In genomic region chr10:101297901-101298451, GRCh38 we compare ENCODE assay signal across 8 cellular contexts. TPM values are rescaled to one million over a fixed set of nuclear protein-coding genes. Genes with fewer than 3 reads are reported as not detected.
A peak's percentile ranks its signal among the peaks of the same experiment; 100 is the strongest.
DNase-seq lines count a peak whose midpoint lies in the region; ATAC-seq, FAIRE-seq and TF ChIP-seq lines count a peak whose summit lies in the region.

No MANE protein-coding gene starts in this region.

- peak; percentile 37 for DNase-seq in SIG-M5 treated with dmso at 0.1 percent for 504 hours (lab: John Stamatoyannopoulos, UW; ENCODE audit: unreplicated experiment)
- no peak for DNase-seq in SIG-M5 (lab: John Stamatoyannopoulos, UW)
- DNase-seq in NCI-H460 (ENCODE audit: extremely low read depth, low read depth) = peak; percentile 41
- peak; percentile 92 for DNase-seq in activated CD8-positive, alpha-beta memory T cell treated with anti-CD3 and anti-CD28 coated beads for 24 hours
- peak; percentile 65 for DNase-seq in endothelial cell of umbilical vein (ENCODE audit: low read depth, low spot score)
- DNase-seq in stimulated activated naive CD4-positive, alpha-beta T cell treated with Interleukin-2 at 50 U/mL for 16 hours (lab: John Stamatoyannopoulos, UW) = peak; percentile 62

- no peak overlapping the region for H3K4me3 Mint-ChIP-seq in nephron

- POLR2A ChIA-PET in endothelial cell of umbilical vein (lab: Charles Lee) = no interaction called here

- H3K27ac Mint-ChIP-seq in nephron = peak overlapping the region in 2 of 3 experiments; percentile 20 to 31

- ATAC-seq in HG03108 (IDR thresholded peaks at IDR 0.05; ENCODE audit: unreplicated experiment) = no peak

- no peak overlapping the region for H3K4me2 ChIP-seq in endothelial cell of umbilical vein (ENCODE audit: insufficient read depth, low read length)

- CTCF ChIA-PET in endothelial cell of umbilical vein (lab: Charles Lee) = interaction anchor here (0.6 to 10.8 kb wide), 19 partner anchors 8 to 424 kb away, joined by 3 to 156 read pairs (median 5); no protein-coding TSS in a partner anchor

- H3K9ac ChIP-seq in endothelial cell of umbilical vein (replicated peaks; ENCODE audit: extremely low read depth, insufficient read depth, low read length) = no peak overlapping the region

- FAIRE-seq in endothelial cell of umbilical vein (lab: Jason Lieb, UNC) = peak; percentile 26

- H3K36me3 ChIP-seq in endothelial cell of umbilical vein (ENCODE audit: control insufficient read depth in 2 of 2, extremely low read depth in 1 of 2, insufficient read depth in 2 of 2, low read length in 2 of 2) = no peaks in the 10 kb centered on the region

- H3K9me1 ChIP-seq in endothelial cell of umbilical vein (replicated peaks; ENCODE audit: control insufficient read depth, extremely low read depth, insufficient read depth, low read length) = no peaks in the 10 kb centered on the region

- H3K27me3 ChIP-seq in endothelial cell of umbilical vein (ENCODE audit: control insufficient read depth in 2 of 2, insufficient read depth in 2 of 2, low read length in 2 of 2) = peaks cover 17 to 37% of the 10 kb centered on the region in 2 experiments

- H4K20me1 ChIP-seq in endothelial cell of umbilical vein (replicated peaks; ENCODE audit: control insufficient read depth, extremely low read depth, insufficient read depth, low read length) = no peaks in the 10 kb centered on the region

- intact Hi-C loops in endothelial cell of umbilical vein (cut with micrococcal nuclease) = no loop called here

- TF ChIP-seq CTCF in endothelial cell of umbilical vein (IDR thresholded peaks at IDR 0.05; ENCODE audit: extremely low read depth in 1 of 2, insufficient read depth in 1 of 2, low read depth in 1 of 2, low read length in 2 of 2) (peak; percentile 91 to 92), nephron (IDR thresholded peaks at IDR 0.05; ENCODE audit: unreplicated experiment in 3 of 3) (peak; percentile 81 to 90 (median 84))

- H3K4me3 ChIP-seq in endothelial cell of umbilical vein (replicated peaks in 1 of 3; ENCODE audit: insufficient read depth in 1 of 3, low read depth in 1 of 3, low read length in 3 of 3) = no peak overlapping the region

- H3K4me1 ChIP-seq in endothelial cell of umbilical vein (ENCODE audit: control insufficient read depth, extremely low read depth, insufficient read depth, low read length) = no peaks in the 10 kb centered on the region

- peaks cover 63% of the 10 kb centered on the region for H3K4me1 Mint-ChIP-seq in nephron

- dilution Hi-C loops in endothelial cell of umbilical vein (cut with MboI; ENCODE audit: extremely low pct_ligation_motif_present, low sequenced_read_pairs) = no loop called here

- H3K9me3 ChIP-seq in endothelial cell of umbilical vein (replicated peaks; ENCODE audit: control insufficient read depth, insufficient read depth, low read length) = no peaks in the 10 kb centered on the region

- peaks cover 66% of the 10 kb centered on the region for H3K27me3 Mint-ChIP-seq in nephron (ENCODE audit: low read depth)

- no peak overlapping the region for H3K27ac ChIP-seq in endothelial cell of umbilical vein (ENCODE audit: insufficient read depth, low read depth, low read length)

- H3K79me2 ChIP-seq in endothelial cell of umbilical vein (ENCODE audit: control insufficient read depth, insufficient read depth, low read length) = no peaks in the 10 kb centered on the region

- no TSS peak for BruUV-seq in endothelial cell of umbilical vein (replicated peaks; lab: Mats Ljungman, UMichigan)

- H2AFZ ChIP-seq in endothelial cell of umbilical vein (ENCODE audit: low read depth, low read length) = no peak overlapping the region

- no peaks in the 10 kb centered on the region for H3K36me3 Mint-ChIP-seq in nephron (ENCODE audit: low read depth)

- no peaks in the 10 kb centered on the region for H3K9me3 Mint-ChIP-seq in nephron

- no peak for TF ChIP-seq POLR2A in endothelial cell of umbilical vein (IDR thresholded peaks at IDR 0.05; ENCODE audit: low read depth, low read length)

TF ChIP-seq in endothelial cell of umbilical vein, 7 proteins besides CTCF, POLR2A, EP300 and RAD21:
- TF ChIP-seq EZH2 (IDR thresholded peaks at IDR 0.05; ENCODE audit: borderline replicate concordance, low read depth, low read length, severe bottlenecking) (no peak), MAX (IDR thresholded peaks at IDR 0.05; ENCODE audit: insufficient read depth, insufficient read length) (no peak), JUN (IDR thresholded peaks at IDR 0.05; ENCODE audit: borderline replicate concordance, insufficient read depth, insufficient read length, low read depth) (no peak), FOS (IDR thresholded peaks at IDR 0.05; ENCODE audit: borderline replicate concordance, insufficient read depth, low read length) (no peak), GATA2 (IDR thresholded peaks at IDR 0.05; ENCODE audit: insufficient read depth, insufficient read length, low read depth, low read length) (no peak)
TF ChIP-seq in endothelial cell of umbilical vein: peak in this region for 0.

RNA-seq across cellular contexts. Expression of gene BTRC, which starts 56.0 kb away (rescaled TPM):
- 12.2 and 14.9 TPM in 2 replicates for total RNA-seq in NCI-H460 (2014; rRNA removed; shearing (Covaris generic))
- 10.6 and 15.4 TPM in 2 replicates for polyA plus RNA-seq in NCI-H460 (2014; cell fraction: nucleus; rRNA removed)
- total RNA-seq in endothelial cell of umbilical vein = 18.5 and 19.7 TPM in 2 replicates
- 10.0 and 11.6 TPM in 2 replicates for polyA plus RNA-seq in endothelial cell of umbilical vein
- 8.1 and 8.4 TPM in 2 replicates for polyA plus RNA-seq in endothelial cell of umbilical vein (2011; cell fraction: cytosol; rRNA removed)
- 22.1 and 23.8 TPM in 2 replicates for polyA plus RNA-seq in endothelial cell of umbilical vein (2011; cell fraction: nucleus; rRNA removed)
- 17.7 and 17.9 TPM in 2 replicates for polyA plus RNA-seq in endothelial cell of umbilical vein (2012)
- 32.2 and 33.9 TPM in 2 replicates for polyA minus RNA-seq in endothelial cell of umbilical vein
- 10.0 TPM for polyA minus RNA-seq in endothelial cell of umbilical vein (2011; cell fraction: cytosol; rRNA and poly(A)+ RNA removed)
- polyA minus RNA-seq in endothelial cell of umbilical vein (2011; cell fraction: nucleus; rRNA and poly(A)+ RNA removed) = 24.4 and 31.6 TPM in 2 replicates
